Comparison of ENCODE assay signal across 1 cellular context in the genomic region with DNA sequence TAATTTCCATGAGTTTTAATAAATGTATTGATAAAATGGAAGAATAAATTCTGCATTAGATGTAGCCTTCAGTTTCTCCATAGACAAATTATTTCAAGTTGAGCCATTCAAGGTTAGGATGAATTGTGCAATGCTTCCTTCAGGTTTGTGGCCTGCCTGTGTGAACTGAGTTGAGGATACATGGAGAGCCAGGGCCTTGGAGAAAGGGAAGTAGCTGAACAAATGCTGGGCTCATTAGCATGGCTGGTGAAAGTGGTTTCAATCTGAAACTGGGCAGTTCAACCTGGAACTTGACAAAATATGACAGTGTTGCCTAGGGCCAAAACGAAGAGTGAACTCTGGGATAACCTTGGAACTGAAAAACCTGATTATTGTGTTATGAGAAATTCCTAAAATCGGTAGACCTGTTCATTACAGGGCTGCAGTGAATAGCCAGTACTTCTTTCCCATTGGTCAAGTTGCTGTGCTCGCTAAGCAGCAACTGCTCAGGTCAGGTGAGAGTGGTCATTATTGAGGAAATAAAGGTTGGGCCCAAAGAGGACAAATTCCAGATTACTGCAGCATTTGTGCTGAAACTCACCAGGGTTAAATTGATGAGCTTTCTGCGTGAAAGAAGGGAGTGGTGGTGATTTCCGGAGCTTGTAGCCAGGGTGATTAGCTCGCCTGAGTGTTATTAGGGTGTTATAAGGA.
TF ChIP-seq lines count a peak whose summit lies in the region.

No MANE protein-coding gene starts in this region.

TF ChIP-seq in K562, 482 proteins besides CTCF, POLR2A, EP300 and RAD21 (continued from another document):
- TF ChIP-seq, protein P1, sequence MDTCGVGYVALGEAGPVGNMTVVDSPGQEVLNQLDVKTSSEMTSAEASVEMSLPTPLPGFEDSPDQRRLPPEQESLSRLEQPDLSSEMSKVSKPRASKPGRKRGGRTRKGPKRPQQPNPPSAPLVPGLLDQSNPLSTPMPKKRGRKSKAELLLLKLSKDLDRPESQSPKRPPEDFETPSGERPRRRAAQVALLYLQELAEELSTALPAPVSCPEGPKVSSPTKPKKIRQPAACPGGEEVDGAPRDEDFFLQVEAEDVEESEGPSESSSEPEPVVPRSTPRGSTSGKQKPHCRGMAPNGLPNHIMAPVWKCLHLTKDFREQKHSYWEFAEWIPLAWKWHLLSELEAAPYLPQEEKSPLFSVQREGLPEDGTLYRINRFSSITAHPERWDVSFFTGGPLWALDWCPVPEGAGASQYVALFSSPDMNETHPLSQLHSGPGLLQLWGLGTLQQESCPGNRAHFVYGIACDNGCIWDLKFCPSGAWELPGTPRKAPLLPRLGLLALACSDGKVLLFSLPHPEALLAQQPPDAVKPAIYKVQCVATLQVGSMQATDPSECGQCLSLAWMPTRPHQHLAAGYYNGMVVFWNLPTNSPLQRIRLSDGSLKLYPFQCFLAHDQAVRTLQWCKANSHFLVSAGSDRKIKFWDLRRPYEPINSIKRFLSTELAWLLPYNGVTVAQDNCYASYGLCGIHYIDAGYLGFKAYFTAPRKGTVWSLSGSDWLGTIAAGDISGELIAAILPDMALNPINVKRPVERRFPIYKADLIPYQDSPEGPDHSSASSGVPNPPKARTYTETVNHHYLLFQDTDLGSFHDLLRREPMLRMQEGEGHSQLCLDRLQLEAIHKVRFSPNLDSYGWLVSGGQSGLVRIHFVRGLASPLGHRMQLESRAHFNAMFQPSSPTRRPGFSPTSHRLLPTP (IDR thresholded peaks at IDR 0.05; ENCODE audit: borderline replicate concordance, extremely low read depth, insufficient read length) = no peak
- TF ChIP-seq, protein P2, sequence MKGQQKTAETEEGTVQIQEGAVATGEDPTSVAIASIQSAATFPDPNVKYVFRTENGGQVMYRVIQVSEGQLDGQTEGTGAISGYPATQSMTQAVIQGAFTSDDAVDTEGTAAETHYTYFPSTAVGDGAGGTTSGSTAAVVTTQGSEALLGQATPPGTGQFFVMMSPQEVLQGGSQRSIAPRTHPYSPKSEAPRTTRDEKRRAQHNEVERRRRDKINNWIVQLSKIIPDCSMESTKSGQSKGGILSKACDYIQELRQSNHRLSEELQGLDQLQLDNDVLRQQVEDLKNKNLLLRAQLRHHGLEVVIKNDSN (CRISPR knock-in tag; IDR thresholded peaks at IDR 0.05) = no peak
- TF ChIP-seq ZNF592 (IDR thresholded peaks at IDR 0.05) (peak; percentile 42), ELK3 (CRISPR knock-in tag; IDR thresholded peaks at IDR 0.05) (no peak), SMAD4 (CRISPR knock-in tag; conservative IDR thresholded peaks at IDR 0.05) (peak; percentile 31; the same call in 1 of the 2 replicates), ARID2 (IDR thresholded peaks at IDR 0.05) (no peak), TEAD4 (IDR thresholded peaks at IDR 0.05; ENCODE audit: low read length) (no peak), TEAD4 (CRISPR knock-in tag; IDR thresholded peaks at IDR 0.05; ENCODE audit: borderline replicate concordance) (no peak), ZNF586 (CRISPR knock-in tag; conservative IDR thresholded peaks at IDR 0.05) (no peak), GTF2B (IDR thresholded peaks at IDR 0.05; ENCODE audit: extremely low read depth, insufficient read length) (no peak), KLF6 (CRISPR knock-in tag; IDR thresholded peaks at IDR 0.05; ENCODE audit: borderline replicate concordance) (no peak), ZFP1 (CRISPR knock-in tag; IDR thresholded peaks at IDR 0.05) (no peak), ESRRB (CRISPR knock-in tag; IDR thresholded peaks at IDR 0.05; ENCODE audit: borderline replicate concordance) (no peak), CC2D1A (IDR thresholded peaks at IDR 0.05) (no peak), GATAD2B (IDR thresholded peaks at IDR 0.05; ENCODE audit: borderline replicate concordance) (no peak), TBP (optimal IDR thresholded peaks at IDR 0.05; ENCODE audit: low read depth, low read length) (no peak), JUND (IDR thresholded peaks at IDR 0.05; ENCODE audit: borderline replicate concordance, low read depth, low read length) (no peak), JUND (tag; IDR thresholded peaks at IDR 0.05; ENCODE audit: borderline replicate concordance, low read depth, low read length) (0 out of 3 replicates have a peak, but pooled peaks have one; percentile 6), ZNF347 (CRISPR knock-in tag; IDR thresholded peaks at IDR 0.05; ENCODE audit: low read depth) (no peak)
- TF ChIP-seq, protein P3, sequence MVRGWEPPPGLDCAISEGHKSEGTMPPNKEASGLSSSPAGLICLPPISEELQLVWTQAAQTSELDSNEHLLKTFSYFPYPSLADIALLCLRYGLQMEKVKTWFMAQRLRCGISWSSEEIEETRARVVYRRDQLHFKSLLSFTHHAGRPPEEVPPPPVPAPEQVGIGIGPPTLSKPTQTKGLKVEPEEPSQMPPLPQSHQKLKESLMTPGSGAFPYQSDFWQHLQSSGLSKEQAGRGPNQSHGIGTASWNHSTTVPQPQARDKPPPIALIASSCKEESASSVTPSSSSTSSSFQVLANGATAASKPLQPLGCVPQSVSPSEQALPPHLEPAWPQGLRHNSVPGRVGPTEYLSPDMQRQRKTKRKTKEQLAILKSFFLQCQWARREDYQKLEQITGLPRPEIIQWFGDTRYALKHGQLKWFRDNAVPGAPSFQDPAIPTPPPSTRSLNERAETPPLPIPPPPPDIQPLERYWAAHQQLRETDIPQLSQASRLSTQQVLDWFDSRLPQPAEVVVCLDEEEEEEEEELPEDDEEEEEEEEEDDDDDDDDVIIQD (CRISPR knock-in tag; IDR thresholded peaks at IDR 0.05) = no peak
